Comparison of ENCODE assay signal across 8 cellular contexts in genomic region chr2:7083580-7084509, GRCh38.
DNase-seq lines count a peak whose midpoint lies in the region; ATAC-seq, FAIRE-seq and TF ChIP-seq lines count a peak whose summit lies in the region.

No MANE protein-coding gene starts in this region.

- no peak overlapping the region for H3K4me3 ChIP-seq in AG10803 (ENCODE audit: low read length)

- intact Hi-C loops in activated T-helper 2 cell treated with anti-CD3 and anti-CD28 coated beads, Interferon-gamma antibody, Interleukin-2, Interleukin-4, amounts not matched to agents 10 μg/mL and 5 μg/mL and 100 μg/mL, durations not matched to agents 14 hours and 24 hours and 36 hours (cut with micrococcal nuclease) = loop anchor here (2.0 kb wide), 1 partner anchor 257 kb away; no protein-coding TSS in a partner anchor
- intact Hi-C loops in activated T-helper 1 cell treated with anti-CD3 and anti-CD28 coated beads, Interleukin-12 subunit alpha, Interleukin-12 subunit beta, Interleukin-2, Interleukin-4 antibody, amounts not matched to agents 30 ng/mL and 10 ng/mL and 1 ng/mL, durations not matched to agents 14 hours and 24 hours and 36 hours (cut with micrococcal nuclease) = loop anchor here (1.0 to 2.0 kb wide), 3 partner anchors 47 to 257 kb away; no protein-coding TSS in a partner anchor

- H3K36me3 Mint-ChIP-seq in WTC11 = no peaks in the 10 kb centered on the region
- peaks cover 6% of the 10 kb centered on the region for H3K36me3 Mint-ChIP-seq in activated T-helper 2 cell treated with anti-CD3 and anti-CD28 coated beads, Interferon-gamma antibody, Interleukin-2, Interleukin-4, amounts not matched to agents 10 μg/mL and 5 μg/mL and 100 μg/mL, durations not matched to agents 14 hours and 24 hours and 36 hours (ENCODE audit: low read depth)
- peaks cover 1% of the 10 kb centered on the region for H3K36me3 Mint-ChIP-seq in activated T-helper 1 cell treated with anti-CD3 and anti-CD28 coated beads, Interleukin-12 subunit alpha, Interleukin-12 subunit beta, Interleukin-2, Interleukin-4 antibody, amounts not matched to agents 30 ng/mL and 10 ng/mL and 1 ng/mL, durations not matched to agents 14 hours and 24 hours and 36 hours (ENCODE audit: low read depth)

- peak; percentile 91 for ATAC-seq in WTC11

- no peak for TF ChIP-seq POLR2A in GM12891 (IDR thresholded peaks at IDR 0.05; ENCODE audit: low read depth, low read length)

- DNase-seq in AG10803 (ENCODE audit: low read depth) = peak; percentile 20
- DNase-seq in GM12891 (ENCODE audit: insufficient read length, low spot score) = no peak
- peak; percentile 12 for DNase-seq in M059J (ENCODE audit: low read depth)
- peak; percentile 39 for DNase-seq in WTC11 (ENCODE audit: low spot score)
- peak; percentile 35 for DNase-seq in kidney tubule cell (ENCODE audit: low spot score)
- no peak for DNase-seq in activated T-helper 2 cell treated with anti-CD3 and anti-CD28 coated beads, Interferon-gamma antibody, Interleukin-2, Interleukin-4, amounts not matched to agents 10 μg/mL and 5 μg/mL and 100 μg/mL, durations not matched to agents 14 hours and 24 hours and 36 hours (ENCODE audit: low spot score)
- DNase-seq in activated T-helper 1 cell treated with anti-CD3 and anti-CD28 coated beads, Interleukin-12 subunit alpha, Interleukin-12 subunit beta, Interleukin-2, Interleukin-4 antibody, amounts not matched to agents 30 ng/mL and 10 ng/mL and 1 ng/mL, durations not matched to agents 14 hours and 24 hours and 36 hours (ENCODE audit: low spot score) = no peak
- DNase-seq in NCI-H510A treated with DMSO at 0.1 percent for 48 hours (lab: John Stamatoyannopoulos, UW) = no peak

- no peaks in the 10 kb centered on the region; the same call in 1 of the 2 replicates for H3K27me3 Mint-ChIP-seq in WTC11 (ENCODE audit: low read depth)
- peaks cover 2% of the 10 kb centered on the region for H3K27me3 Mint-ChIP-seq in activated T-helper 2 cell treated with anti-CD3 and anti-CD28 coated beads, Interferon-gamma antibody, Interleukin-2, Interleukin-4, amounts not matched to agents 10 μg/mL and 5 μg/mL and 100 μg/mL, durations not matched to agents 14 hours and 24 hours and 36 hours (ENCODE audit: low read depth)
- H3K27me3 Mint-ChIP-seq in activated T-helper 1 cell treated with anti-CD3 and anti-CD28 coated beads, Interleukin-12 subunit alpha, Interleukin-12 subunit beta, Interleukin-2, Interleukin-4 antibody, amounts not matched to agents 30 ng/mL and 10 ng/mL and 1 ng/mL, durations not matched to agents 14 hours and 24 hours and 36 hours (ENCODE audit: insufficient read depth) = peaks cover 5% of the 10 kb centered on the region

- H3K9me3 Mint-ChIP-seq in WTC11 = peaks cover 5% of the 10 kb centered on the region
- H3K9me3 Mint-ChIP-seq in activated T-helper 2 cell treated with anti-CD3 and anti-CD28 coated beads, Interferon-gamma antibody, Interleukin-2, Interleukin-4, amounts not matched to agents 10 μg/mL and 5 μg/mL and 100 μg/mL, durations not matched to agents 14 hours and 24 hours and 36 hours = peaks cover 24% of the 10 kb centered on the region
- H3K9me3 Mint-ChIP-seq in activated T-helper 1 cell treated with anti-CD3 and anti-CD28 coated beads, Interleukin-12 subunit alpha, Interleukin-12 subunit beta, Interleukin-2, Interleukin-4 antibody, amounts not matched to agents 30 ng/mL and 10 ng/mL and 1 ng/mL, durations not matched to agents 14 hours and 24 hours and 36 hours = peaks cover 6% of the 10 kb centered on the region

- H3K4me1 Mint-ChIP-seq in WTC11 = no peaks in the 10 kb centered on the region
- peaks cover 2% of the 10 kb centered on the region for H3K4me1 Mint-ChIP-seq in activated T-helper 2 cell treated with anti-CD3 and anti-CD28 coated beads, Interferon-gamma antibody, Interleukin-2, Interleukin-4, amounts not matched to agents 10 μg/mL and 5 μg/mL and 100 μg/mL, durations not matched to agents 14 hours and 24 hours and 36 hours (ENCODE audit: low read depth)
- no peaks in the 10 kb centered on the region for H3K4me1 Mint-ChIP-seq in activated T-helper 1 cell treated with anti-CD3 and anti-CD28 coated beads, Interleukin-12 subunit alpha, Interleukin-12 subunit beta, Interleukin-2, Interleukin-4 antibody, amounts not matched to agents 30 ng/mL and 10 ng/mL and 1 ng/mL, durations not matched to agents 14 hours and 24 hours and 36 hours (ENCODE audit: low read depth)

- H3K4me3 Mint-ChIP-seq in WTC11 = no peak overlapping the region
- H3K4me3 Mint-ChIP-seq in activated T-helper 2 cell treated with anti-CD3 and anti-CD28 coated beads, Interferon-gamma antibody, Interleukin-2, Interleukin-4, amounts not matched to agents 10 μg/mL and 5 μg/mL and 100 μg/mL, durations not matched to agents 14 hours and 24 hours and 36 hours (ENCODE audit: low read depth) = no peak overlapping the region
- no peak overlapping the region for H3K4me3 Mint-ChIP-seq in activated T-helper 1 cell treated with anti-CD3 and anti-CD28 coated beads, Interleukin-12 subunit alpha, Interleukin-12 subunit beta, Interleukin-2, Interleukin-4 antibody, amounts not matched to agents 30 ng/mL and 10 ng/mL and 1 ng/mL, durations not matched to agents 14 hours and 24 hours and 36 hours

- TF ChIP-seq CTCF in AG10803 (conservative IDR thresholded peaks at IDR 0.05; ENCODE audit: low read length) (peak; percentile 57), WTC11 (IDR thresholded peaks at IDR 0.05) (peak; percentile 76)

- peak; percentile 72 for FAIRE-seq in GM12891 (lab: Jason Lieb, UNC)

- CTCF ChIA-PET in WTC11 (lab: Charles Lee) = interaction anchor here (0.6 to 1.9 kb wide), 3 partner anchors 14 to 796 kb away, joined by 3 to 4 read pairs (median 3); no protein-coding TSS in a partner anchor

- POLR2A ChIA-PET in WTC11 (lab: Charles Lee) = no interaction called here

- H3K27ac Mint-ChIP-seq in WTC11 = no peak overlapping the region
- H3K27ac Mint-ChIP-seq in activated T-helper 2 cell treated with anti-CD3 and anti-CD28 coated beads, Interferon-gamma antibody, Interleukin-2, Interleukin-4, amounts not matched to agents 10 μg/mL and 5 μg/mL and 100 μg/mL, durations not matched to agents 14 hours and 24 hours and 36 hours = no peak overlapping the region
- no peak overlapping the region for H3K27ac Mint-ChIP-seq in activated T-helper 1 cell treated with anti-CD3 and anti-CD28 coated beads, Interleukin-12 subunit alpha, Interleukin-12 subunit beta, Interleukin-2, Interleukin-4 antibody, amounts not matched to agents 30 ng/mL and 10 ng/mL and 1 ng/mL, durations not matched to agents 14 hours and 24 hours and 36 hours

TF ChIP-seq in GM12891, 5 proteins besides CTCF, POLR2A, EP300 and RAD21:
- TF ChIP-seq TAF1 (IDR thresholded peaks at IDR 0.05; ENCODE audit: low read depth, low read length) = no peak
- TF ChIP-seq POU2F2 (IDR thresholded peaks at IDR 0.05; ENCODE audit: low read depth, low read length) = no peak
TF ChIP-seq in GM12891: peak in this region for 0.

TF ChIP-seq in WTC11, 78 proteins besides CTCF, POLR2A, EP300 and RAD21:
- no peak for TF ChIP-seq NR1H2 (CRISPR knock-in tag; IDR thresholded peaks at IDR 0.05)

Comparison
In these comparisons a context has a peak if more than half of its experiments do, and no peak if none do; other contexts are left out.
1. DNase-seq: peak in AG10803 (single experiment), M059J (single experiment), WTC11 (single experiment) and kidney tubule cell (single experiment); none in GM12891 (single experiment), activated T-helper 2 cell treated with anti-CD3 and anti-CD28 coated beads, Interferon-gamma antibody, Interleukin-2, Interleukin-4, amounts not matched to agents 10 μg/mL and 5 μg/mL and 100 μg/mL, durations not matched to agents 14 hours and 24 hours and 36 hours (single experiment), activated T-helper 1 cell treated with anti-CD3 and anti-CD28 coated beads, Interleukin-12 subunit alpha, Interleukin-12 subunit beta, Interleukin-2, Interleukin-4 antibody, amounts not matched to agents 30 ng/mL and 10 ng/mL and 1 ng/mL, durations not matched to agents 14 hours and 24 hours and 36 hours (single experiment) and NCI-H510A treated with DMSO at 0.1 percent for 48 hours (single experiment).